ENCODE assay signal across 1 cellular context in the genomic region with DNA sequence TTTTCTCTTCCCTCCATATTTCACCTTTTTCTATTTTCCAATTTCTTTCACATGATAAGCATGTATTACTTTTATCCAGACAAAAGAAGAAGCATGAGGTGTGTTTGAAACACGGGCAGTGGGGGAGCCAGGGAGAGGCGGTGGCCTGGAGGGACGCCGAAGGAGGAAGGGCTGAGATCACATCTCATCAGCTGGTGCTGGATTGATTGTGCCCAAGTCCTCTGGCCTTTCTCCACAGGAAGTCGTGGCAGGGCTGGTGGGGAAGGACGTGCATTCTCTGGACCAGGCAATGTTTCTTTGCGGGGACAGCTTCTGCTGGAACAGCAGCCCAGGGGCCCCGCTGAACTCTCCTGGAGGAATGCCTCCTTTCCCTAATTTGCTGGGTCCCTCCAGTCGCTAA.
TF ChIP-seq lines count a peak whose summit lies in the region.

No MANE protein-coding gene starts in this region.

TF ChIP-seq in WTC11, 78 proteins besides CTCF, POLR2A, EP300 and RAD21 (continued from another document):
- TF ChIP-seq TCF7 (CRISPR knock-in tag; IDR thresholded peaks at IDR 0.05; ENCODE audit: low read depth) (no peak), ELF4 (CRISPR knock-in tag; IDR thresholded peaks at IDR 0.05; ENCODE audit: low read depth) (no peak)
- TF ChIP-seq, protein P1, sequence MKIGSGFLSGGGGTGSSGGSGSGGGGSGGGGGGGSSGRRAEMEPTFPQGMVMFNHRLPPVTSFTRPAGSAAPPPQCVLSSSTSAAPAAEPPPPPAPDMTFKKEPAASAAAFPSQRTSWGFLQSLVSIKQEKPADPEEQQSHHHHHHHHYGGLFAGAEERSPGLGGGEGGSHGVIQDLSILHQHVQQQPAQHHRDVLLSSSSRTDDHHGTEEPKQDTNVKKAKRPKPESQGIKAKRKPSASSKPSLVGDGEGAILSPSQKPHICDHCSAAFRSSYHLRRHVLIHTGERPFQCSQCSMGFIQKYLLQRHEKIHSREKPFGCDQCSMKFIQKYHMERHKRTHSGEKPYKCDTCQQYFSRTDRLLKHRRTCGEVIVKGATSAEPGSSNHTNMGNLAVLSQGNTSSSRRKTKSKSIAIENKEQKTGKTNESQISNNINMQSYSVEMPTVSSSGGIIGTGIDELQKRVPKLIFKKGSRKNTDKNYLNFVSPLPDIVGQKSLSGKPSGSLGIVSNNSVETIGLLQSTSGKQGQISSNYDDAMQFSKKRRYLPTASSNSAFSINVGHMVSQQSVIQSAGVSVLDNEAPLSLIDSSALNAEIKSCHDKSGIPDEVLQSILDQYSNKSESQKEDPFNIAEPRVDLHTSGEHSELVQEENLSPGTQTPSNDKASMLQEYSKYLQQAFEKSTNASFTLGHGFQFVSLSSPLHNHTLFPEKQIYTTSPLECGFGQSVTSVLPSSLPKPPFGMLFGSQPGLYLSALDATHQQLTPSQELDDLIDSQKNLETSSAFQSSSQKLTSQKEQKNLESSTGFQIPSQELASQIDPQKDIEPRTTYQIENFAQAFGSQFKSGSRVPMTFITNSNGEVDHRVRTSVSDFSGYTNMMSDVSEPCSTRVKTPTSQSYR (CRISPR knock-in tag; IDR thresholded peaks at IDR 0.05) = no peak
